ENCODE assay signal across 5 cellular contexts in the genomic region with DNA sequence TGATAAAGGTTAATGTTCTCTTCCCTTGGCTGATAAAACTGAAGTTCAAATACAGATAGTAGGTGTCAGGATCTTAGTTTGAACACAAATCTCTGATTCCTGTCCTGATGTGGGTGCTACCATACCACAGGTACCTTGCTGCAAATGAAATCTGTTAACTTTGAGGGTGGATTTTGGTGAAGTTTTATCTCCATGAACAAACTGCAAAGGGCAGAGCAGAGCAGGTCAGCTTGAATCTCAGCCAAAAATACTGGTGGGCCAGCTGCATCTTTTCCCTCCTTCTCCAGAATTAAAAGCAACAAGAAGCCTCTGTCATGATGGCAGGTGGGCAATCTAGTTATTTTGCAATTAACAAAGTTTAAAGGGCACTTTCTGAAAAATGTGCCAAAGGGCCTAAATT.
DNase-seq lines count a peak whose midpoint lies in the region; FAIRE-seq and TF ChIP-seq lines count a peak whose summit lies in the region.
"Not testable (repeated sequence)": the region's sequence is repeated elsewhere in the genome, so short reads cannot be mapped to it uniquely, and the experiment has no call there.

No MANE protein-coding gene starts in this region.

- not testable (repeated sequence) for H3K9me3 Mint-ChIP-seq in astrocyte (ENCODE audit: unreplicated experiment)

- not testable (repeated sequence) for H3K36me3 Mint-ChIP-seq in astrocyte (ENCODE audit: low read depth, unreplicated experiment)

- peak overlapping the region; percentile 87; the same call in 1 of the 2 replicates for H2AFZ ChIP-seq in OCI-LY1 (ENCODE audit: low read length)
- H2AFZ ChIP-seq in astrocyte (ENCODE audit: low read depth, low read length); endothelial cell of umbilical vein (ENCODE audit: low read depth, low read length): not testable (repeated sequence)

- not testable (repeated sequence) for H3K4me3 Mint-ChIP-seq in astrocyte (ENCODE audit: unreplicated experiment)

- not testable (repeated sequence) for TF ChIP-seq CTCF in OCI-LY1 (IDR thresholded peaks at IDR 0.05; ENCODE audit: low read length); astrocyte (IDR thresholded peaks at IDR 0.05; ENCODE audit: insufficient read depth, low read depth, low read length); endothelial cell of umbilical vein (IDR thresholded peaks at IDR 0.05; ENCODE audit: extremely low read depth in 1 of 2, insufficient read depth in 1 of 2, low read depth in 1 of 2, low read length in 2 of 2)

- H3K9me2 ChIP-seq in OCI-LY1 (ENCODE audit: low read depth, low read length) = not testable (repeated sequence)

- H3K4me2 ChIP-seq in OCI-LY1 (ENCODE audit: low read length); astrocyte (ENCODE audit: low read length); endothelial cell of umbilical vein (ENCODE audit: insufficient read depth, low read length): not testable (repeated sequence)

- H3K27me3 Mint-ChIP-seq in astrocyte (ENCODE audit: low read depth, unreplicated experiment) = not testable (repeated sequence)

- H3K4me1 ChIP-seq in OCI-LY1 (ENCODE audit: insufficient read depth, low read length, severe bottlenecking) = peaks cover 33% of the 10 kb centered on the region
- H3K4me1 ChIP-seq in astrocyte (ENCODE audit: insufficient read depth, low read length); endothelial cell of umbilical vein (ENCODE audit: control insufficient read depth, extremely low read depth, insufficient read depth, low read length): not testable (repeated sequence)

- not testable (repeated sequence) for H3K27ac Mint-ChIP-seq in astrocyte (ENCODE audit: unreplicated experiment)

- not testable (repeated sequence) for TF ChIP-seq POLR2A in GM12892 (IDR thresholded peaks at IDR 0.05; ENCODE audit: low read depth, low read length); endothelial cell of umbilical vein (IDR thresholded peaks at IDR 0.05; ENCODE audit: low read depth, low read length)

- not testable (repeated sequence) for H3K27me3 ChIP-seq in OCI-LY1 (ENCODE audit: insufficient read depth, low read length); astrocyte (ENCODE audit: insufficient read depth, low read length); endothelial cell of umbilical vein (ENCODE audit: control insufficient read depth in 2 of 2, insufficient read depth in 2 of 2, low read length in 2 of 2)

- not testable (repeated sequence) for H3K36me3 ChIP-seq in OCI-LY1 (ENCODE audit: insufficient read depth, low read length); astrocyte (ENCODE audit: insufficient read depth, low read length); endothelial cell of umbilical vein (ENCODE audit: control insufficient read depth in 2 of 2, extremely low read depth in 1 of 2, insufficient read depth in 2 of 2, low read length in 2 of 2)

- H3F3A ChIP-seq in OCI-LY1 (ENCODE audit: insufficient read depth, low read length) = not testable (repeated sequence)

- POLR2A ChIA-PET in endothelial cell of umbilical vein (lab: Charles Lee) = not testable (repeated sequence)

- H4K20me1 ChIP-seq in OCI-LY1 (ENCODE audit: insufficient read depth, low read length); astrocyte (ENCODE audit: insufficient read depth, low read length); endothelial cell of umbilical vein (replicated peaks; ENCODE audit: control insufficient read depth, extremely low read depth, insufficient read depth, low read length): not testable (repeated sequence)

- BruUV-seq in endothelial cell of umbilical vein (replicated peaks; lab: Mats Ljungman, UMichigan) = not testable (repeated sequence)

- DNase-seq in GM12892 (ENCODE audit: insufficient read length); astrocyte (ENCODE audit: low read depth); endothelial cell of umbilical vein (ENCODE audit: low read depth, low spot score): not testable (repeated sequence)
- DNase-seq in NCI-H69 (lab: John Stamatoyannopoulos, UW) = peak; percentile 48

- dilution Hi-C loops in endothelial cell of umbilical vein (cut with MboI; ENCODE audit: extremely low pct_ligation_motif_present, low sequenced_read_pairs) = not testable (repeated sequence)

- not testable (repeated sequence) for H3K4me3 ChIP-seq in OCI-LY1 (ENCODE audit: low read depth, low read length, poor library complexity, severe bottlenecking); astrocyte (ENCODE audit: insufficient read depth, low read depth, low read length); endothelial cell of umbilical vein (replicated peaks in 1 of 3; ENCODE audit: insufficient read depth in 1 of 3, low read depth in 1 of 3, low read length in 3 of 3)

- H3K79me2 ChIP-seq in OCI-LY1 (ENCODE audit: insufficient read depth, low read length); astrocyte (ENCODE audit: insufficient read depth, low read length); endothelial cell of umbilical vein (ENCODE audit: control insufficient read depth, insufficient read depth, low read length): not testable (repeated sequence)

- H3K9me1 ChIP-seq in endothelial cell of umbilical vein (replicated peaks; ENCODE audit: control insufficient read depth, extremely low read depth, insufficient read depth, low read length) = not testable (repeated sequence)

- H3K9ac ChIP-seq in OCI-LY1 (ENCODE audit: low read length); astrocyte (ENCODE audit: low read length); endothelial cell of umbilical vein (replicated peaks; ENCODE audit: extremely low read depth, insufficient read depth, low read length): not testable (repeated sequence)

- not testable (repeated sequence) for H3K4me1 Mint-ChIP-seq in astrocyte (ENCODE audit: low read depth, unreplicated experiment)

- H3K27ac ChIP-seq in OCI-LY1 (ENCODE audit: low read depth, low read length, poor library complexity, severe bottlenecking) = peak overlapping the region; percentile 69
- not testable (repeated sequence) for H3K27ac ChIP-seq in astrocyte (ENCODE audit: low read depth, low read length); endothelial cell of umbilical vein (ENCODE audit: insufficient read depth, low read depth, low read length)

- CTCF ChIA-PET in endothelial cell of umbilical vein (lab: Charles Lee) = not testable (repeated sequence)

- intact Hi-C loops in endothelial cell of umbilical vein (cut with micrococcal nuclease) = not testable (repeated sequence)

- FAIRE-seq in GM12892 (lab: Jason Lieb, UNC) (peak; percentile 14), astrocyte (lab: Jason Lieb, UNC) (peak; percentile 72), endothelial cell of umbilical vein (lab: Jason Lieb, UNC) (peak; percentile 48)

- H3K9me3 ChIP-seq in OCI-LY1 (ENCODE audit: low read length); astrocyte (ENCODE audit: insufficient read depth, low read depth, low read length); endothelial cell of umbilical vein (replicated peaks; ENCODE audit: control insufficient read depth, insufficient read depth, low read length): not testable (repeated sequence)
